In the genomic region with DNA sequence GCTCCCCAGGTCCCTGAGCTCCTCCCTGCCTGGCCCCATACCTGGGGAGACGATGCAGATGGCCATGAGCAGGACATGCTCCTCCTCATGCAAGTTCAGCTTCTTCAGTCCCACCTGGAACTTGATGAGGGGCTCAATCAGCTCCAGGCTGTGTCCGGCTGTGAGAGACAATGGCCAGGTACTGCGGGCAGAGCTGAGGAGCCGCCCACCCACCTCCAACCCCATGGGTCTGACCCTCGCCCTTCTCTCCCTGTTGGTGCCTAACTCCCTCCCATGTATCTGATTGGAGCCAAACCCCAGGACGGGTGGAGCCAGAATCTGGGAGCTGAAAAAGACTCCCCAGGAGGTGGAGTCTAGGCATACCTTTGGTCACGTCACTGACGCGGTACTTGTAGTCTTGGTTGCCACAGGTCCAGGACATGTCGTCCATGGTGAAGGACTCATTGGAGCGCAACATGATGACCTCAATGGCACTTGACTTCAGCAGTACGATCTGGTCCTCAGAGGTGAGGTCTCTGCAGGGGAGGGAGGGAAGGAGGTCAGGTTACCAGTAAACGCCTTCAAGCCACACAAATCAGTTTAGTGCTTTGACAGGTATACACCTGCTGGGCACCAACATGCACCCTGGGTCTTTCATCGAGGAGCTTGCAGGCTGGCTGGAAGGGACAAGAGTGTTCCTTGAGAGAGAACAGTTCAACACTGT, we compare ENCODE assay signal across 15 cellular contexts. TPM values are rescaled to one million over a fixed set of nuclear protein-coding genes. Genes with fewer than 3 reads are reported as not detected.
DNase-seq lines count a peak whose midpoint lies in the region; ATAC-seq and TF ChIP-seq lines count a peak whose summit lies in the region.
"Had no signal": no experiment of that assay in that cellular context is flagged by ENCODE, and none has a peak within 500 bp of the region (broad histone marks: within the 10 kb centered on the region; RNA-seq: fewer than 3 reads in every experiment).

No MANE protein-coding gene starts in this region.

- no peak overlapping the region for H2BK12ac ChIP-seq in H9 (ENCODE audit: insufficient read length, low read depth, low read length)

- WGBS in H9 (ENCODE audit: extremely low coverage, insufficient read length, low lambda C conversion rate): no CpG with 5 or more reads among the region's 14 CpGs

- H3K27me3 Mint-ChIP-seq in H9 (ENCODE audit: low read depth): peaks cover 25% of the 10 kb centered on the region
- no peaks in the 10 kb centered on the region for H3K27me3 Mint-ChIP-seq in T-helper 17 cell
- H3K27me3 Mint-ChIP-seq in neural progenitor cell (ENCODE audit: insufficient read depth, low read depth): peaks cover 5% of the 10 kb centered on the region

- DNase-seq in H9 (peak; percentile 36), T-helper 17 cell (no peak), neural progenitor cell (ENCODE audit: low spot score) (no peak), NCI-H446 treated with DMSO at 0.1 percent for 48 hours (lab: John Stamatoyannopoulos, UW) (no peak), glomerular visceral epithelial cell (ENCODE audit: extremely low spot score) (no peak)
- DNase-seq: CD8-positive, alpha-beta memory T cell; MG63; NCI-H1092 treated with DMSO at 0.1 percent for 48 hours; NCI-H345; SW 1271 had no signal

- no peaks in the 10 kb centered on the region for H3K36me3 ChIP-seq in neural progenitor cell
- H3K36me3 ChIP-seq: SJSA1 had no signal

- no peak overlapping the region for H2BK120ac ChIP-seq in H9 (ENCODE audit: low read depth, low read length, poor library complexity, severe bottlenecking)

- H3K27ac Mint-ChIP-seq in H9 (no peak overlapping the region; a peak in 1 of 7 replicates), T-helper 17 cell (peak overlapping the region; percentile 53), neural progenitor cell (peak overlapping the region; percentile 44)
- H3K27ac Mint-ChIP-seq: CD8-positive, alpha-beta memory T cell had no signal

- H3F3A ChIP-seq in neural progenitor cell (ENCODE audit: low read depth): no peaks in the 10 kb centered on the region

- no peak overlapping the region for H3K14ac ChIP-seq in H9 (ENCODE audit: insufficient read depth, low read length)

- no peak overlapping the region for H2BK5ac ChIP-seq in H9 (ENCODE audit: insufficient read length, low read length)

- H4K91ac ChIP-seq in H9 (ENCODE audit: insufficient read length, low read depth, low read length): no peak overlapping the region

- no peaks in the 10 kb centered on the region; a peak in 1 of 5 replicates for H3K9me3 Mint-ChIP-seq in H9
- no peaks in the 10 kb centered on the region for H3K9me3 Mint-ChIP-seq in neural progenitor cell
- H3K9me3 Mint-ChIP-seq: CD8-positive, alpha-beta memory T cell had no signal

- no peak overlapping the region for H2BK20ac ChIP-seq in H9 (ENCODE audit: low read depth, low read length, poor library complexity, severe bottlenecking)

- H3K9ac ChIP-seq in H9 (ENCODE audit: extremely low read depth, insufficient read length, low read length) (no peak overlapping the region), neural progenitor cell (no peak overlapping the region)
- H3K9ac ChIP-seq: BLaER1 had no signal

- no peak overlapping the region for H4K8ac ChIP-seq in H9 (replicated peaks; ENCODE audit: insufficient read length, low read depth, low read length)

- H3T11ph ChIP-seq in H9 (ENCODE audit: low read length): no peak overlapping the region

- peak; percentile 85; the same call in 1 of the 2 replicates for TF ChIP-seq EP300 in Ishikawa (IDR thresholded peaks at IDR 0.05; ENCODE audit: borderline replicate concordance)

- H3K4me2 ChIP-seq in H9 (ENCODE audit: insufficient read depth, insufficient read length, low read length) (no peak overlapping the region), neural progenitor cell (no peak overlapping the region)
- H3K4me2 ChIP-seq: BLaER1 had no signal

- peaks cover 33 to 35% of the 10 kb centered on the region in 2 experiments for H3K4me1 Mint-ChIP-seq in H9
- H3K4me1 Mint-ChIP-seq in T-helper 17 cell: peaks cover 4% of the 10 kb centered on the region
- H3K4me1 Mint-ChIP-seq in neural progenitor cell: peaks cover 19% of the 10 kb centered on the region
- H3K4me1 Mint-ChIP-seq: CD8-positive, alpha-beta memory T cell had no signal

- TF ChIP-seq RAD21 in Ishikawa (IDR thresholded peaks at IDR 0.05; ENCODE audit: low read depth): 0 out of 2 replicates have a peak, but pooled peaks have one; percentile 2

- H3K79me2 ChIP-seq in H9 (ENCODE audit: insufficient read depth, low read length): no peaks in the 10 kb centered on the region
- no peaks in the 10 kb centered on the region for H3K79me2 ChIP-seq in neural progenitor cell (ENCODE audit: low read depth)

- H3K18ac ChIP-seq in H9 (ENCODE audit: insufficient read length, low read depth, low read length): no peak overlapping the region

- H4K5ac ChIP-seq in H9 (ENCODE audit: insufficient read length, low read depth, low read length): no peak overlapping the region

- no peak overlapping the region for H3K4me3 Mint-ChIP-seq in H9
- H3K4me3 Mint-ChIP-seq in T-helper 17 cell: no peak overlapping the region
- H3K4me3 Mint-ChIP-seq in neural progenitor cell: no peak overlapping the region
- H3K4me3 Mint-ChIP-seq: CD8-positive, alpha-beta memory T cell had no signal

- no peak overlapping the region for H2BK15ac ChIP-seq in H9 (ENCODE audit: low read depth, low read length)

- H4K20me1 ChIP-seq in H9 (ENCODE audit: control insufficient read depth, insufficient read depth, insufficient read length) (no peaks in the 10 kb centered on the region), neural progenitor cell (ENCODE audit: low read depth) (no peaks in the 10 kb centered on the region)
- H4K20me1 ChIP-seq: BLaER1 had no signal

- no peaks in the 10 kb centered on the region; a peak in 1 of 7 replicates for H3K36me3 Mint-ChIP-seq in H9 (ENCODE audit: insufficient read depth in 1 of 3, low read depth in 3 of 3)
- peaks cover 2% of the 10 kb centered on the region for H3K36me3 Mint-ChIP-seq in T-helper 17 cell (ENCODE audit: low read depth)
- no peaks in the 10 kb centered on the region for H3K36me3 Mint-ChIP-seq in neural progenitor cell

- H3K4ac ChIP-seq in H9 (ENCODE audit: low read depth, low read length): no peak overlapping the region

- no peak overlapping the region for H3K23ac ChIP-seq in H9 (ENCODE audit: insufficient read length, low read depth, low read length)

- no peaks in the 10 kb centered on the region for H3K79me1 ChIP-seq in H9 (ENCODE audit: insufficient read depth, low read depth, low read length, poor library complexity, severe bottlenecking)

- H3K4me1 ChIP-seq in H9 (ENCODE audit: insufficient read depth, low read length): peaks cover 4% of the 10 kb centered on the region; the same call in 1 of the 2 replicates
- H3K4me1 ChIP-seq in neural progenitor cell: peaks cover 11% of the 10 kb centered on the region
- H3K4me1 ChIP-seq: SJSA1 had no signal

- H3K23me2 ChIP-seq in H9 (ENCODE audit: insufficient read length, low read depth, low read length, poor library complexity, severe bottlenecking): no peaks in the 10 kb centered on the region

- H3K27ac ChIP-seq in H9 (ENCODE audit: insufficient read length, low read depth, low read length) (no peak overlapping the region), neural progenitor cell (no peak overlapping the region)
- H3K27ac ChIP-seq: BLaER1, SJSA1 had no signal

- no peaks in the 10 kb centered on the region; the same call in 1 of the 2 replicates for H3K27me3 ChIP-seq in H9 (ENCODE audit: insufficient read depth, low read length)
- H3K27me3 ChIP-seq in neural progenitor cell: no peaks in the 10 kb centered on the region
- H3K27me3 ChIP-seq: BLaER1, MG63, SJSA1 had no signal

- H2AFZ ChIP-seq in H9 (ENCODE audit: low read length) (no peak overlapping the region), neural progenitor cell (replicated peaks) (no peak overlapping the region)

- H3K56ac ChIP-seq in H9 (ENCODE audit: insufficient read length, low read depth, low read length): no peak overlapping the region

- H3K4me3 ChIP-seq in neural progenitor cell: no peak overlapping the region
- H3K4me3 ChIP-seq: BLaER1, MG63, SJSA1 had no signal

- H2AK5ac ChIP-seq in H9 (ENCODE audit: insufficient read length, low read length): no peak overlapping the region

- TF ChIP-seq CTCF in H9 (conservative IDR thresholded peaks at IDR 0.05) (no peak), neural progenitor cell (IDR thresholded peaks at IDR 0.05) (no peak)

- H3K9me3 ChIP-seq in H9 (ENCODE audit: control insufficient read depth, low read depth, low read length): no peaks in the 10 kb centered on the region
- H3K9me3 ChIP-seq in T-helper 17 cell (ENCODE audit: control insufficient read depth, low read length, poor library complexity, severe bottlenecking): no peaks in the 10 kb centered on the region
- H3K9me3 ChIP-seq in neural progenitor cell (ENCODE audit: low read depth): no peaks in the 10 kb centered on the region
- H3K9me3 ChIP-seq: BLaER1, MG63, SJSA1 had no signal

- ATAC-seq in T-helper 17 cell (no peak), HG03354 (IDR thresholded peaks at IDR 0.05; ENCODE audit: poor library complexity, severe bottlenecking, unreplicated experiment) (no peak), HG03439 (IDR thresholded peaks at IDR 0.05; ENCODE audit: unreplicated experiment) (no peak)

TF ChIP-seq in Ishikawa, 13 proteins besides CTCF, POLR2A, EP300 and RAD21 (continues in another document):
- TF ChIP-seq, protein P1, sequence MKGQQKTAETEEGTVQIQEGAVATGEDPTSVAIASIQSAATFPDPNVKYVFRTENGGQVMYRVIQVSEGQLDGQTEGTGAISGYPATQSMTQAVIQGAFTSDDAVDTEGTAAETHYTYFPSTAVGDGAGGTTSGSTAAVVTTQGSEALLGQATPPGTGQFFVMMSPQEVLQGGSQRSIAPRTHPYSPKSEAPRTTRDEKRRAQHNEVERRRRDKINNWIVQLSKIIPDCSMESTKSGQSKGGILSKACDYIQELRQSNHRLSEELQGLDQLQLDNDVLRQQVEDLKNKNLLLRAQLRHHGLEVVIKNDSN (IDR thresholded peaks at IDR 0.05): peak; percentile 51; the same call in 1 of the 2 replicates
- TF ChIP-seq NFIC (IDR thresholded peaks at IDR 0.05): peak; percentile 70
- TF ChIP-seq, protein P2, sequence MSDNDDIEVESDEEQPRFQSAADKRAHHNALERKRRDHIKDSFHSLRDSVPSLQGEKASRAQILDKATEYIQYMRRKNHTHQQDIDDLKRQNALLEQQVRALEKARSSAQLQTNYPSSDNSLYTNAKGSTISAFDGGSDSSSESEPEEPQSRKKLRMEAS (IDR thresholded peaks at IDR 0.05): peak; percentile 88
- no peak for TF ChIP-seq TAF1 (IDR thresholded peaks at IDR 0.05; ENCODE audit: low read depth)
- TF ChIP-seq TEAD4 (IDR thresholded peaks at IDR 0.05): peak; percentile 64; the same call in 1 of the 2 replicates
- TF ChIP-seq TCF12 (IDR thresholded peaks at IDR 0.05; ENCODE audit: low read depth): peak; percentile 93
- peak; percentile 80; the same call in 1 of the 2 replicates for TF ChIP-seq ZBTB7A (IDR thresholded peaks at IDR 0.05; ENCODE audit: low read depth)
- peak; percentile 71 for TF ChIP-seq CREB1 (IDR thresholded peaks at IDR 0.05; ENCODE audit: low read depth)

RNA-seq across cellular contexts. Expression of a gene that starts 26.7 kb away (rescaled TPM):
- total RNA-seq in H9 (2021): 69.3 and 72.1 TPM in 2 replicates
- total RNA-seq in T-helper 17 cell: 100 to 1,000 TPM; 129 to 151 TPM
- 7.2 and 14.2 TPM in 2 replicates for total RNA-seq in neural progenitor cell (ENCODE audit: low replicate concordance)

RNA-seq across cellular contexts. Expression of a gene that starts 58.3 kb away (rescaled TPM):
- 0.61 and 0.70 TPM in 2 replicates for total RNA-seq in H9 (2021)
- total RNA-seq in T-helper 17 cell: 1 to 10 TPM; 1.8 to 4.5 TPM
- total RNA-seq in neural progenitor cell (ENCODE audit: low replicate concordance): 0.09 TPM in 1 of 2 replicates, not detected in the other

Comparison
In these comparisons a context has a peak if more than half of its experiments do, and no peak if none do; other contexts are left out.
1. H3K27ac Mint-ChIP-seq: peak in T-helper 17 cell (single experiment) and neural progenitor cell (single experiment); none in H9 (0 of 3).